8 cellular contexts compared by ENCODE assay signal in genomic region chrX:3713225-3713936, GRCh38. TPM values are rescaled to one million over a fixed set of nuclear protein-coding genes. Genes with fewer than 3 reads are reported as not detected.
A peak's percentile ranks its signal among the peaks of the same experiment; 100 is the strongest.
DNase-seq lines count a peak whose midpoint lies in the region; ATAC-seq and TF ChIP-seq lines count a peak whose summit lies in the region.

TSS of gene PRKX (minus strand) at chrX:3713649. CDS start at chrX:3713253, 396 bp downstream.

- peaks cover 0 to 44% (median 17%) of the 10 kb centered on the region in 7 donors for H3K4me1 Mint-ChIP-seq in naive thymus-derived CD4-positive, alpha-beta T cell

- POLR2A ChIA-PET in naive thymus-derived CD4-positive, alpha-beta T cell (lab: Charles Lee): interaction anchor here (0.8 to 2.8 kb wide), 4 partner anchors 8 to 98 kb away, joined by 3 to 11 read pairs (median 4); no protein-coding TSS in a partner anchor

- peak; percentile 67 for DNase-seq in NCI-H748 (lab: John Stamatoyannopoulos, UW; ENCODE audit: unreplicated experiment)
- DNase-seq in NCI-H748 treated with DMSO at 0.1 percent for 48 hours (lab: John Stamatoyannopoulos, UW): no peak
- peak; percentile 39 for DNase-seq in NCI-H460 (ENCODE audit: extremely low read depth, low read depth)
- peak; percentile 83 for DNase-seq in activated CD8-positive, alpha-beta memory T cell treated with anti-CD3 and anti-CD28 coated beads, Interleukin-2, amount 50 U/mL, for 4 hours
- DNase-seq in erythroblast (lab: John Stamatoyannopoulos, UW): peak; percentile 68 to 70
- DNase-seq in naive thymus-derived CD4-positive, alpha-beta T cell: peak; percentile 59 to 85 (median 78)
- peak; percentile 59 for DNase-seq in stimulated activated naive CD4-positive, alpha-beta T cell treated with Interleukin-2 at 50 U/mL for 16 hours (lab: John Stamatoyannopoulos, UW)

- peak within 1 kb of the TSS; percentile 67 for H3K4me3 ChIP-seq in naive thymus-derived CD4-positive, alpha-beta T cell (ENCODE audit: low read length)

- CTCF ChIA-PET in naive thymus-derived CD4-positive, alpha-beta T cell (lab: Charles Lee): no interaction called here

- no peaks in the 10 kb centered on the region for H3K27me3 ChIP-seq in naive thymus-derived CD4-positive, alpha-beta T cell (ENCODE audit: control insufficient read depth in 2 of 2, insufficient read depth in 2 of 2, low read length in 2 of 2)

- peak; percentile 59 for ATAC-seq in HG02938 (IDR thresholded peaks at IDR 0.05; ENCODE audit: unreplicated experiment)
- peak; percentile 94 for ATAC-seq in naive thymus-derived CD4-positive, alpha-beta T cell

- H3K36me3 ChIP-seq in naive thymus-derived CD4-positive, alpha-beta T cell (ENCODE audit: control insufficient read depth in 2 of 3, insufficient read depth in 3 of 3, low read length in 3 of 3): no peaks in the 10 kb centered on the region

- H3K27ac ChIP-seq in naive thymus-derived CD4-positive, alpha-beta T cell (ENCODE audit: low read depth, low read length): peak within 1 kb of the TSS; percentile 71

- H3K27ac Mint-ChIP-seq in naive thymus-derived CD4-positive, alpha-beta T cell: peak within 1 kb of the TSS; percentile 64 to 97 (median 90)

- peaks cover 7 to 15% of the 10 kb centered on the region in 2 donors for H3K4me1 ChIP-seq in naive thymus-derived CD4-positive, alpha-beta T cell (ENCODE audit: control insufficient read depth in 2 of 2, insufficient read depth in 2 of 2, low read length in 2 of 2)

- H3K9me3 Mint-ChIP-seq in naive thymus-derived CD4-positive, alpha-beta T cell: no peaks in the 10 kb centered on the region

- intact Hi-C loops in naive thymus-derived CD4-positive, alpha-beta T cell (cut with micrococcal nuclease): loop anchor here (1.0 to 10.0 kb wide), 8 partner anchors 15 to 1019 kb away; partner anchors contain the start of gene CD99 (in 1 of the 2)

- H3K27me3 Mint-ChIP-seq in naive thymus-derived CD4-positive, alpha-beta T cell: no peaks in the 10 kb centered on the region

- H3K4me3 Mint-ChIP-seq in naive thymus-derived CD4-positive, alpha-beta T cell: peak within 1 kb of the TSS; percentile 91 to 99 (median 96)

- H3K9me3 ChIP-seq in naive thymus-derived CD4-positive, alpha-beta T cell (ENCODE audit: control insufficient read depth in 2 of 3, low read length in 3 of 3): no peaks in the 10 kb centered on the region

- peaks cover 0 to 5% (median 0%) of the 10 kb centered on the region in 5 donors for H3K36me3 Mint-ChIP-seq in naive thymus-derived CD4-positive, alpha-beta T cell

- TF ChIP-seq POLR2A in erythroblast (IDR thresholded peaks at IDR 0.05; ENCODE audit: low read length): peak; percentile 17

RNA-seq across cellular contexts. Expression of gene PRKX, which starts in this region (rescaled TPM):
- total RNA-seq in NCI-H460 (2014; rRNA removed; shearing (Covaris generic)): 31.1 and 31.5 TPM in 2 replicates
- 10.0 and 19.8 TPM in 2 replicates for polyA plus RNA-seq in NCI-H460 (2014; cell fraction: nucleus; rRNA removed)
- 100 to 1,000 TPM in 1 of 5 experiments, 10 to 100 TPM in 4; 43.9 to 118 (median 55.2) TPM for total RNA-seq in naive thymus-derived CD4-positive, alpha-beta T cell
- 10 to 100 TPM; 40.5 to 56.9 TPM for polyA plus RNA-seq in naive thymus-derived CD4-positive, alpha-beta T cell
